In genomic region chr5:84374568-84374967, GRCh38 we compare ENCODE assay signal across 20 cellular contexts. TPM values are rescaled to one million over a fixed set of nuclear protein-coding genes. Genes with fewer than 3 reads are reported as not detected.
"Had no signal": no experiment of that assay in that cellular context is flagged by ENCODE, and none has a peak within 500 bp of the region (broad histone marks: within the 10 kb centered on the region; RNA-seq: fewer than 3 reads in every experiment).

No MANE protein-coding gene starts in this region.

- H3K27ac ChIP-seq: foreskin keratinocyte, sigmoid colon, spleen, testis, vagina had no signal

- H3K4me1 ChIP-seq: foreskin keratinocyte, spleen, testis, vagina had no signal

- H3K36me3 ChIP-seq: sigmoid colon, spleen, vagina had no signal

- H3K9me3 ChIP-seq: sigmoid colon, spleen, testis, vagina had no signal

- H3K27ac Mint-ChIP-seq: activated CD4-positive, alpha-beta T cell treated with anti-CD3 and anti-CD28 coated beads, Interleukin-2, amount 10 ng/mL, durations not matched to agents 24 days and 14 days; activated CD8-positive, alpha-beta T cell treated with anti-CD3 and anti-CD28 coated beads, Interleukin-2, amount 10 ng/mL, durations not matched to agents 7 days and 5 days; activated naive CD4-positive, alpha-beta T cell treated with anti-CD3 and anti-CD28 coated beads, Interleukin-2, amount 50 U/mL, for 24 hours; activated T-helper 1 cell treated with anti-CD3 and anti-CD28 coated beads, Interleukin-12 subunit alpha, Interleukin-12 subunit beta, Interleukin-2, Interleukin-4 antibody, amounts not matched to agents 30 ng/mL and 10 ng/mL and 1 ng/mL, durations not matched to agents 14 hours and 24 hours and 36 hours; naive B cell; T-helper 17 cell had no signal

- H3K36me3 Mint-ChIP-seq: activated naive CD4-positive, alpha-beta T cell treated with anti-CD3 and anti-CD28 coated beads, Interleukin-2, amount 50 U/mL, for 24 hours; naive B cell had no signal

- H3K4me3 ChIP-seq: sigmoid colon, spleen, testis, vagina had no signal

- H3K27me3 ChIP-seq: sigmoid colon, testis, vagina had no signal

- H3K9me3 Mint-ChIP-seq: activated CD4-positive, alpha-beta T cell treated with anti-CD3 and anti-CD28 coated beads, Interleukin-2, amount 10 ng/mL, durations not matched to agents 24 days and 14 days; activated naive CD4-positive, alpha-beta T cell treated with anti-CD3 and anti-CD28 coated beads, Interleukin-2, amount 50 U/mL, for 24 hours; activated T-helper 1 cell treated with anti-CD3 and anti-CD28 coated beads, Interleukin-12 subunit alpha, Interleukin-12 subunit beta, Interleukin-2, Interleukin-4 antibody, amounts not matched to agents 30 ng/mL and 10 ng/mL and 1 ng/mL, durations not matched to agents 14 hours and 24 hours and 36 hours had no signal

- DNase-seq: activated CD4-positive, alpha-beta T cell treated with anti-CD3 and anti-CD28 coated beads, Interleukin-2, amount 10 ng/mL, durations not matched to agents 24 days and 14 days; activated CD8-positive, alpha-beta T cell treated with anti-CD3 and anti-CD28 coated beads, Interleukin-2, amount 10 ng/mL, durations not matched to agents 7 days and 5 days; activated gamma-delta T cell treated with Interleukin-2 at 50 U/mL for 16 hours; anterior cingulate cortex; central memory CD4-positive, alpha-beta T cell; effector memory CD4-positive, alpha-beta T cell; foreskin keratinocyte; left ventricle myocardium superior; naive B cell; nucleus accumbens; sigmoid colon; spleen; stimulated activated CD4-positive, alpha-beta T cell treated with anti-CD3 and anti-CD28 coated beads, Interleukin-4, amount 100 ng/mL, for 1 hour; stimulated activated naive CD4-positive, alpha-beta T cell; T-helper 17 cell; testis; trophoblast cell had no signal

- H3K4me3 Mint-ChIP-seq: activated CD4-positive, alpha-beta T cell treated with anti-CD3 and anti-CD28 coated beads, Interleukin-2, amount 10 ng/mL, durations not matched to agents 24 days and 14 days; activated CD8-positive, alpha-beta T cell treated with anti-CD3 and anti-CD28 coated beads, Interleukin-2, amount 10 ng/mL, durations not matched to agents 7 days and 5 days; activated naive CD4-positive, alpha-beta T cell treated with anti-CD3 and anti-CD28 coated beads, Interleukin-2, amount 50 U/mL, for 24 hours; activated T-helper 1 cell treated with anti-CD3 and anti-CD28 coated beads, Interleukin-12 subunit alpha, Interleukin-12 subunit beta, Interleukin-2, Interleukin-4 antibody, amounts not matched to agents 30 ng/mL and 10 ng/mL and 1 ng/mL, durations not matched to agents 14 hours and 24 hours and 36 hours; T-helper 17 cell had no signal

- H3K4me1 Mint-ChIP-seq: activated CD4-positive, alpha-beta T cell treated with anti-CD3 and anti-CD28 coated beads, Interleukin-2, amount 10 ng/mL, durations not matched to agents 24 days and 14 days; activated naive CD4-positive, alpha-beta T cell treated with anti-CD3 and anti-CD28 coated beads, Interleukin-2, amount 50 U/mL, for 24 hours; naive B cell; T-helper 17 cell had no signal

- H3K27me3 Mint-ChIP-seq: activated CD4-positive, alpha-beta T cell treated with anti-CD3 and anti-CD28 coated beads, Interleukin-2, amount 10 ng/mL, durations not matched to agents 24 days and 14 days; activated naive CD4-positive, alpha-beta T cell treated with anti-CD3 and anti-CD28 coated beads, Interleukin-2, amount 50 U/mL, for 24 hours had no signal

RNA-seq across cellular contexts. Expression of gene EDIL3, which starts 10.1 kb away (rescaled TPM):
- total RNA-seq: activated CD4-positive, alpha-beta T cell treated with anti-CD3 and anti-CD28 coated beads, Interleukin-2, amount 10 ng/mL, durations not matched to agents 24 days and 14 days; activated CD8-positive, alpha-beta T cell treated with anti-CD3 and anti-CD28 coated beads, Interleukin-2, amount 10 ng/mL, durations not matched to agents 7 days and 5 days; activated T-helper 1 cell treated with anti-CD3 and anti-CD28 coated beads, Interleukin-12 subunit alpha, Interleukin-12 subunit beta, Interleukin-2, Interleukin-4 antibody, amounts not matched to agents 30 ng/mL and 10 ng/mL and 1 ng/mL, durations not matched to agents 14 hours and 24 hours and 36 hours; T-helper 17 cell had no signal
